In the genomic region with DNA sequence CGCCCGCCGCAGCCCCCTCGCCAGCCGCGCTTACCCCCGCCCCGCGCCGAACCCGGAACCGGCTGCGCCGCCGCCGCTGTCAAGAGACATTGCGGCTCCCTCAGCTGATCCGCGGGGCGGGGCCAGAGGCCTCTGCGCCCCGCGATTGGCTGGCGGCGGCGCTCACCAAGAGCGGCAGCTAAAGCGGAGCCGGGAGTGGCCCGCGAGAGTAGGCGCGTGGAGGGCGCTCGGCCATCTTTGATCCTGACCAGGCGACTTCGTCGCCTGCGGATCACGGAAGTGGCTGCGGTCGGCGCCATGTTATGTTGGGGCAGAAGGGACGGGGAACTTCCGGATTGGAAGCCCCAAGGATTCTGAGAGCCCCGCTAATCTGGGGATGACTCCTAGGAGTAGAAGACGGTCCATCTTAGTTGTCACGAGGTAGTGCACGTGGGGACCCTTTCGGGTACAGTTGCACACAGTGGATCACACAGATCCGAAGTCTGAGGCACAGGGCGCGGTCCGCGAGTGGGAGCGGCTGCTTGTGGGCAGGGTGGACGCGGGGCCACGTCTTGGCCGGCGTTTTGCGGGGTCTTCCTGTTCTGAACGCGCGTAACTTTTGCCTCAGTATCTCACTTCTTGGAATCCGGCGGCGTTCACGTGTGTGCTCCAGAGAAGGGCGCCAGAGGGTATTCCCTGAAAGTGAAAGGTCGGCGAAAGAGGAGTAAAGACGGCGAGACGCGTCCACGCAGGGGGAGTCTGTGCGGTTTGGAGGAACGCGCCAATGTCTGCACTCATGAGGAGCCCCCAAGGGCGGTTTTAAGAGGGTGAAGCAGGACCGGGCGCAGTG, we compare ENCODE assay signal across 1 cellular context.
A peak's percentile ranks its signal among the peaks of the same experiment; 100 is the strongest.
TF ChIP-seq lines count a peak whose summit lies in the region.

A gene with protein sequence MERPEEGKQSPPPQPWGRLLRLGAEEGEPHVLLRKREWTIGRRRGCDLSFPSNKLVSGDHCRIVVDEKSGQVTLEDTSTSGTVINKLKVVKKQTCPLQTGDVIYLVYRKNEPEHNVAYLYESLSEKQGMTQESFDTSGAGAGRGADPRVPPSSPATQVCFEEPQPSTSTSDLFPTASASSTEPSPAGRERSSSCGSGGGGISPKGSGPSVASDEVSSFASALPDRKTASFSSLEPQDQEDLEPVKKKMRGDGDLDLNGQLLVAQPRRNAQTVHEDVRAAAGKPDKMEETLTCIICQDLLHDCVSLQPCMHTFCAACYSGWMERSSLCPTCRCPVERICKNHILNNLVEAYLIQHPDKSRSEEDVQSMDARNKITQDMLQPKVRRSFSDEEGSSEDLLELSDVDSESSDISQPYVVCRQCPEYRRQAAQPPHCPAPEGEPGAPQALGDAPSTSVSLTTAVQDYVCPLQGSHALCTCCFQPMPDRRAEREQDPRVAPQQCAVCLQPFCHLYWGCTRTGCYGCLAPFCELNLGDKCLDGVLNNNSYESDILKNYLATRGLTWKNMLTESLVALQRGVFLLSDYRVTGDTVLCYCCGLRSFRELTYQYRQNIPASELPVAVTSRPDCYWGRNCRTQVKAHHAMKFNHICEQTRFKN (minus strand): TSS at position 93 of the 829 bp plus-strand sequence. CDS start 277 bp downstream, outside the sequence.

TF ChIP-seq in HepG2, 621 proteins besides CTCF, POLR2A, EP300 and RAD21 (continued from another document and continues in another):
- TF ChIP-seq, protein P1, sequence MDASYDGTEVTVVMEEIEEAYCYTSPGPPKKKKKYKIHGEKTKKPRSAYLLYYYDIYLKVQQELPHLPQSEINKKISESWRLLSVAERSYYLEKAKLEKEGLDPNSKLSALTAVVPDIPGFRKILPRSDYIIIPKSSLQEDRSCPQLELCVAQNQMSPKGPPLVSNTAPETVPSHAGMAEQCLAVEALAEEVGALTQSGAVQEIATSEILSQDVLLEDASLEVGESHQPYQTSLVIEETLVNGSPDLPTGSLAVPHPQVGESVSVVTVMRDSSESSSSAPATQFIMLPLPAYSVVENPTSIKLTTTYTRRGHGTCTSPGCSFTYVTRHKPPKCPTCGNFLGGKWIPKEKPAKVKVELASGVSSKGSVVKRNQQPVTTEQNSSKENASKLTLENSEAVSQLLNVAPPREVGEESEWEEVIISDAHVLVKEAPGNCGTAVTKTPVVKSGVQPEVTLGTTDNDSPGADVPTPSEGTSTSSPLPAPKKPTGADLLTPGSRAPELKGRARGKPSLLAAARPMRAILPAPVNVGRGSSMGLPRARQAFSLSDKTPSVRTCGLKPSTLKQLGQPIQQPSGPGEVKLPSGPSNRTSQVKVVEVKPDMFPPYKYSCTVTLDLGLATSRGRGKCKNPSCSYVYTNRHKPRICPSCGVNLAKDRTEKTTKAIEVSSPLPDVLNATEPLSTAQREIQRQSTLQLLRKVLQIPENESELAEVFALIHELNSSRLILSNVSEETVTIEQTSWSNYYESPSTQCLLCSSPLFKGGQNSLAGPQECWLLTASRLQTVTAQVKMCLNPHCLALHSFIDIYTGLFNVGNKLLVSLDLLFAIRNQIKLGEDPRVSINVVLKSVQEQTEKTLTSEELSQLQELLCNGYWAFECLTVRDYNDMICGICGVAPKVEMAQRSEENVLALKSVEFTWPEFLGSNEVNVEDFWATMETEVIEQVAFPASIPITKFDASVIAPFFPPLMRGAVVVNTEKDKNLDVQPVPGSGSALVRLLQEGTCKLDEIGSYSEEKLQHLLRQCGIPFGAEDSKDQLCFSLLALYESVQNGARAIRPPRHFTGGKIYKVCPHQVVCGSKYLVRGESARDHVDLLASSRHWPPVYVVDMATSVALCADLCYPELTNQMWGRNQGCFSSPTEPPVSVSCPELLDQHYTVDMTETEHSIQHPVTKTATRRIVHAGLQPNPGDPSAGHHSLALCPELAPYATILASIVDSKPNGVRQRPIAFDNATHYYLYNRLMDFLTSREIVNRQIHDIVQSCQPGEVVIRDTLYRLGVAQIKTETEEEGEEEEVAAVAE (CRISPR knock-in tag; IDR thresholded peaks at IDR 0.05; ENCODE audit: borderline replicate concordance), result 0 out of 2 replicates have a peak, but pooled peaks have one; percentile 82
- TF ChIP-seq, protein P2, sequence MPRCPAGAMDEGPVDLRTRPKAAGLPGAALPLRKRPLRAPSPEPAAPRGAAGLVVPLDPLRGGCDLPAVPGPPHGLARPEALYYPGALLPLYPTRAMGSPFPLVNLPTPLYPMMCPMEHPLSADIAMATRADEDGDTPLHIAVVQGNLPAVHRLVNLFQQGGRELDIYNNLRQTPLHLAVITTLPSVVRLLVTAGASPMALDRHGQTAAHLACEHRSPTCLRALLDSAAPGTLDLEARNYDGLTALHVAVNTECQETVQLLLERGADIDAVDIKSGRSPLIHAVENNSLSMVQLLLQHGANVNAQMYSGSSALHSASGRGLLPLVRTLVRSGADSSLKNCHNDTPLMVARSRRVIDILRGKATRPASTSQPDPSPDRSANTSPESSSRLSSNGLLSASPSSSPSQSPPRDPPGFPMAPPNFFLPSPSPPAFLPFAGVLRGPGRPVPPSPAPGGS (CRISPR knock-in tag; IDR thresholded peaks at IDR 0.05), result peak; percentile 61; the same call in 1 of the 2 replicates
- TF ChIP-seq REPIN1 (CRISPR knock-in tag; IDR thresholded peaks at IDR 0.05; ENCODE audit: borderline replicate concordance, low read depth) (peak; percentile 27; the same call in 1 of the 2 replicates), ZMYM4 (CRISPR knock-in tag; IDR thresholded peaks at IDR 0.05) (peak; percentile 81), ZFX (CRISPR knock-in tag; IDR thresholded peaks at IDR 0.05; ENCODE audit: low read depth) (peak; percentile 72), DNMT1 (CRISPR knock-in tag; IDR thresholded peaks at IDR 0.05) (no peak; the same call in 1 of the 2 replicates), CHCHD3 (CRISPR knock-in tag; IDR thresholded peaks at IDR 0.05) (no peak), ZNF205 (CRISPR knock-in tag; IDR thresholded peaks at IDR 0.05) (peak; percentile 24; the same call in 1 of the 2 replicates), TBX3 (IDR thresholded peaks at IDR 0.05; ENCODE audit: borderline replicate concordance) (no peak), RARA (CRISPR knock-in tag; IDR thresholded peaks at IDR 0.05) (peak; percentile 37; the same call in 1 of the 2 replicates), RBM22 (optimal IDR thresholded peaks at IDR 0.05; ENCODE audit: low read length) (no peak), PHF20 (CRISPR knock-in tag; IDR thresholded peaks at IDR 0.05) (peak; percentile 94), PAWR (CRISPR knock-in tag; IDR thresholded peaks at IDR 0.05; ENCODE audit: borderline replicate concordance) (0 out of 2 replicates have a peak, but pooled peaks have one; percentile 50), MED1 (CRISPR knock-in tag; IDR thresholded peaks at IDR 0.05) (peak; percentile 47), ZNF17 (CRISPR knock-in tag; IDR thresholded peaks at IDR 0.05) (no peak), NFYB (CRISPR knock-in tag; IDR thresholded peaks at IDR 0.05) (peak; percentile 88), ZNF773 (CRISPR knock-in tag; IDR thresholded peaks at IDR 0.05; ENCODE audit: borderline replicate concordance) (no peak), ZNF749 (CRISPR knock-in tag; IDR thresholded peaks at IDR 0.05; ENCODE audit: borderline replicate concordance) (no peak), YEATS2 (CRISPR knock-in tag; IDR thresholded peaks at IDR 0.05; ENCODE audit: borderline replicate concordance) (peak; percentile 77; the same call in 1 of the 2 replicates), MTF2 (CRISPR knock-in tag; IDR thresholded peaks at IDR 0.05; ENCODE audit: borderline replicate concordance) (no peak), ARHGAP35 (CRISPR knock-in tag; IDR thresholded peaks at IDR 0.05; ENCODE audit: borderline replicate concordance) (0 out of 2 replicates have a peak, but pooled peaks have one; percentile 38), MEIS2 (CRISPR knock-in tag; IDR thresholded peaks at IDR 0.05) (no peak), ZBTB7A (CRISPR knock-in tag; IDR thresholded peaks at IDR 0.05) (peak; percentile 27; the same call in 1 of the 2 replicates), MEF2D (CRISPR knock-in tag; IDR thresholded peaks at IDR 0.05) (peak; percentile 69; the same call in 1 of the 2 replicates), ZNF160 (CRISPR knock-in tag; IDR thresholded peaks at IDR 0.05) (peak; percentile 32; the same call in 1 of the 2 replicates), ZNF720 (CRISPR knock-in tag; IDR thresholded peaks at IDR 0.05) (0 out of 2 replicates have a peak, but pooled peaks have one; percentile 62), ZNF678 (CRISPR knock-in tag; IDR thresholded peaks at IDR 0.05) (0 out of 2 replicates have a peak, but pooled peaks have one; percentile 63), KLF16 (CRISPR knock-in tag; IDR thresholded peaks at IDR 0.05) (peak in 1 of 2 experiments; percentile 63; a peak in 1 of 4 replicates), ZNF577 (CRISPR knock-in tag; IDR thresholded peaks at IDR 0.05; ENCODE audit: borderline replicate concordance, low read depth) (no peak), KAT8 (CRISPR knock-in tag; IDR thresholded peaks at IDR 0.05) (peak; percentile 98), HCFC1 (IDR thresholded peaks at IDR 0.05; ENCODE audit: low read depth, low read length) (peak; percentile 75), RBAK (CRISPR knock-in tag; IDR thresholded peaks at IDR 0.05) (no peak), ZFYVE20 (CRISPR knock-in tag; IDR thresholded peaks at IDR 0.05; ENCODE audit: borderline replicate concordance, low read depth) (no peak), SIN3B (IDR thresholded peaks at IDR 0.05; ENCODE audit: low read length) (no peak), FOXC1 (CRISPR knock-in tag; IDR thresholded peaks at IDR 0.05; ENCODE audit: borderline replicate concordance) (no peak), ZNF501 (CRISPR knock-in tag; IDR thresholded peaks at IDR 0.05) (peak; percentile 88), ZBTB38 (CRISPR knock-in tag; IDR thresholded peaks at IDR 0.05) (peak; percentile 72), ZZZ3 (CRISPR knock-in tag; IDR thresholded peaks at IDR 0.05; ENCODE audit: borderline replicate concordance) (peak; percentile 51; the same call in 1 of the 2 replicates), ZNF33A (CRISPR knock-in tag; IDR thresholded peaks at IDR 0.05; ENCODE audit: borderline replicate concordance) (0 out of 2 replicates have a peak, but pooled peaks have one; percentile 81), KLF6 (CRISPR knock-in tag; IDR thresholded peaks at IDR 0.05) (peak; percentile 78; the same call in 1 of the 2 replicates), ZNF816 (CRISPR knock-in tag; IDR thresholded peaks at IDR 0.05; ENCODE audit: borderline replicate concordance) (no peak)
- TF ChIP-seq, protein P3, sequence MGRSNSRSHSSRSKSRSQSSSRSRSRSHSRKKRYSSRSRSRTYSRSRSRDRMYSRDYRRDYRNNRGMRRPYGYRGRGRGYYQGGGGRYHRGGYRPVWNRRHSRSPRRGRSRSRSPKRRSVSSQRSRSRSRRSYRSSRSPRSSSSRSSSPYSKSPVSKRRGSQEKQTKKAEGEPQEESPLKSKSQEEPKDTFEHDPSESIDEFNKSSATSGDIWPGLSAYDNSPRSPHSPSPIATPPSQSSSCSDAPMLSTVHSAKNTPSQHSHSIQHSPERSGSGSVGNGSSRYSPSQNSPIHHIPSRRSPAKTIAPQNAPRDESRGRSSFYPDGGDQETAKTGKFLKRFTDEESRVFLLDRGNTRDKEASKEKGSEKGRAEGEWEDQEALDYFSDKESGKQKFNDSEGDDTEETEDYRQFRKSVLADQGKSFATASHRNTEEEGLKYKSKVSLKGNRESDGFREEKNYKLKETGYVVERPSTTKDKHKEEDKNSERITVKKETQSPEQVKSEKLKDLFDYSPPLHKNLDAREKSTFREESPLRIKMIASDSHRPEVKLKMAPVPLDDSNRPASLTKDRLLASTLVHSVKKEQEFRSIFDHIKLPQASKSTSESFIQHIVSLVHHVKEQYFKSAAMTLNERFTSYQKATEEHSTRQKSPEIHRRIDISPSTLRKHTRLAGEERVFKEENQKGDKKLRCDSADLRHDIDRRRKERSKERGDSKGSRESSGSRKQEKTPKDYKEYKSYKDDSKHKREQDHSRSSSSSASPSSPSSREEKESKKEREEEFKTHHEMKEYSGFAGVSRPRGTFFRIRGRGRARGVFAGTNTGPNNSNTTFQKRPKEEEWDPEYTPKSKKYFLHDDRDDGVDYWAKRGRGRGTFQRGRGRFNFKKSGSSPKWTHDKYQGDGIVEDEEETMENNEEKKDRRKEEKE (IDR thresholded peaks at IDR 0.05), result no peak
- TF ChIP-seq, protein P4, sequence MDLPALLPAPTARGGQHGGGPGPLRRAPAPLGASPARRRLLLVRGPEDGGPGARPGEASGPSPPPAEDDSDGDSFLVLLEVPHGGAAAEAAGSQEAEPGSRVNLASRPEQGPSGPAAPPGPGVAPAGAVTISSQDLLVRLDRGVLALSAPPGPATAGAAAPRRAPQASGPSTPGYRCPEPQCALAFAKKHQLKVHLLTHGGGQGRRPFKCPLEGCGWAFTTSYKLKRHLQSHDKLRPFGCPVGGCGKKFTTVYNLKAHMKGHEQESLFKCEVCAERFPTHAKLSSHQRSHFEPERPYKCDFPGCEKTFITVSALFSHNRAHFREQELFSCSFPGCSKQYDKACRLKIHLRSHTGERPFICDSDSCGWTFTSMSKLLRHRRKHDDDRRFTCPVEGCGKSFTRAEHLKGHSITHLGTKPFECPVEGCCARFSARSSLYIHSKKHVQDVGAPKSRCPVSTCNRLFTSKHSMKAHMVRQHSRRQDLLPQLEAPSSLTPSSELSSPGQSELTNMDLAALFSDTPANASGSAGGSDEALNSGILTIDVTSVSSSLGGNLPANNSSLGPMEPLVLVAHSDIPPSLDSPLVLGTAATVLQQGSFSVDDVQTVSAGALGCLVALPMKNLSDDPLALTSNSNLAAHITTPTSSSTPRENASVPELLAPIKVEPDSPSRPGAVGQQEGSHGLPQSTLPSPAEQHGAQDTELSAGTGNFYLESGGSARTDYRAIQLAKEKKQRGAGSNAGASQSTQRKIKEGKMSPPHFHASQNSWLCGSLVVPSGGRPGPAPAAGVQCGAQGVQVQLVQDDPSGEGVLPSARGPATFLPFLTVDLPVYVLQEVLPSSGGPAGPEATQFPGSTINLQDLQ (CRISPR knock-in tag; IDR thresholded peaks at IDR 0.05), result peak; percentile 87
- TF ChIP-seq, protein P5, sequence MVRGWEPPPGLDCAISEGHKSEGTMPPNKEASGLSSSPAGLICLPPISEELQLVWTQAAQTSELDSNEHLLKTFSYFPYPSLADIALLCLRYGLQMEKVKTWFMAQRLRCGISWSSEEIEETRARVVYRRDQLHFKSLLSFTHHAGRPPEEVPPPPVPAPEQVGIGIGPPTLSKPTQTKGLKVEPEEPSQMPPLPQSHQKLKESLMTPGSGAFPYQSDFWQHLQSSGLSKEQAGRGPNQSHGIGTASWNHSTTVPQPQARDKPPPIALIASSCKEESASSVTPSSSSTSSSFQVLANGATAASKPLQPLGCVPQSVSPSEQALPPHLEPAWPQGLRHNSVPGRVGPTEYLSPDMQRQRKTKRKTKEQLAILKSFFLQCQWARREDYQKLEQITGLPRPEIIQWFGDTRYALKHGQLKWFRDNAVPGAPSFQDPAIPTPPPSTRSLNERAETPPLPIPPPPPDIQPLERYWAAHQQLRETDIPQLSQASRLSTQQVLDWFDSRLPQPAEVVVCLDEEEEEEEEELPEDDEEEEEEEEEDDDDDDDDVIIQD (CRISPR knock-in tag; IDR thresholded peaks at IDR 0.05; ENCODE audit: low read depth), result peak; percentile 46; the same call in 1 of the 2 replicates
